Comparison of ENCODE assay signal across 21 cellular contexts in genomic region chr7:65955718-65956117, GRCh38.
"Had no signal": no experiment of that assay in that cellular context is flagged by ENCODE, and none has a peak within 500 bp of the region (broad histone marks: within the 10 kb centered on the region; RNA-seq: fewer than 3 reads in every experiment).

No MANE protein-coding gene starts in this region.

- H3K4me2 ChIP-seq: smooth muscle cell had no signal

- H3K4me3 Mint-ChIP-seq: dendritic cell treated with granulocyte-macrophage colony-stimulating factor and Interleukin-4, amounts not matched to agents 40 ng/mL and 50 ng/mL, for 4 days; immature natural killer cell; naive thymus-derived CD4-positive, alpha-beta T cell; nephron progenitor cell had no signal

- H3K27me3 ChIP-seq: heart right ventricle, right atrium auricular region, suprapubic skin, thyroid gland, upper lobe of left lung, vagina had no signal

- FAIRE-seq: colon, frontal cortex, keratinocyte had no signal

- H3K9me3 ChIP-seq: heart right ventricle, left ventricle myocardium inferior, right atrium auricular region, suprapubic skin, thyroid gland, upper lobe of left lung, vagina had no signal

- DNase-seq: cerebellar nuclear complex; erythroblast; heart right ventricle; immature natural killer cell; left ventricle myocardium inferior; mesendoderm; naive thymus-derived CD4-positive, alpha-beta T cell; nephron progenitor cell; stimulated activated CD4-positive, alpha-beta T cell treated with anti-CD3 and anti-CD28 coated beads, Interleukin-2, amount 100 ng/mL, for 48 hours; stimulated activated naive CD4-positive, alpha-beta T cell treated with Interleukin-2 at 50 U/mL for 16 hours; thyroid gland had no signal

- H3K4me1 Mint-ChIP-seq: immature natural killer cell; naive thymus-derived CD4-positive, alpha-beta T cell; nephron progenitor cell had no signal

- H3K27me3 Mint-ChIP-seq: dendritic cell treated with granulocyte-macrophage colony-stimulating factor and Interleukin-4, amounts not matched to agents 40 ng/mL and 50 ng/mL, for 4 days; naive thymus-derived CD4-positive, alpha-beta T cell had no signal

- H3K4me1 ChIP-seq: heart right ventricle, left ventricle myocardium inferior, right atrium auricular region, suprapubic skin, thyroid gland, upper lobe of left lung, vagina had no signal

- H3K9me3 Mint-ChIP-seq: dendritic cell treated with granulocyte-macrophage colony-stimulating factor and Interleukin-4, amounts not matched to agents 40 ng/mL and 50 ng/mL, for 4 days; immature natural killer cell; naive thymus-derived CD4-positive, alpha-beta T cell; nephron progenitor cell had no signal

- H3K27ac Mint-ChIP-seq: dendritic cell treated with granulocyte-macrophage colony-stimulating factor and Interleukin-4, amounts not matched to agents 40 ng/mL and 50 ng/mL, for 4 days; immature natural killer cell had no signal

- H3K27ac ChIP-seq: heart right ventricle, left ventricle myocardium inferior, right atrium auricular region, suprapubic skin, thyroid gland, upper lobe of left lung, vagina had no signal

- H3K4me3 ChIP-seq: heart right ventricle, left ventricle myocardium inferior, lung, right atrium auricular region, smooth muscle cell, suprapubic skin, thyroid gland, upper lobe of left lung, vagina had no signal

- ATAC-seq: heart right ventricle; naive thymus-derived CD4-positive, alpha-beta T cell had no signal
